Comparison of ENCODE assay signal across 31 cellular contexts in genomic region chr12:74963867-74964331, GRCh38.
DNase-seq lines count a peak whose midpoint lies in the region; ATAC-seq, FAIRE-seq and TF ChIP-seq lines count a peak whose summit lies in the region.
"Had no signal": no experiment of that assay in that cellular context is flagged by ENCODE, and none has a peak within 500 bp of the region (broad histone marks: within the 10 kb centered on the region; RNA-seq: fewer than 3 reads in every experiment).

No MANE protein-coding gene starts in this region.

- H3K27me3 ChIP-seq in GM12878 (replicated peaks in 1 of 2; ENCODE audit: control insufficient read depth in 2 of 2, insufficient read depth in 2 of 2, low read length in 1 of 2) = no peaks in the 10 kb centered on the region
- no peaks in the 10 kb centered on the region for H3K27me3 ChIP-seq in pancreas
- no peaks in the 10 kb centered on the region for H3K27me3 ChIP-seq in H7 (ENCODE audit: control insufficient read depth, insufficient read depth, low read length)
- H3K27me3 ChIP-seq: cardiac muscle cell, transverse colon had no signal

- in situ Hi-C loops in ACHN (cut with HindIII; ENCODE audit: low pct_ligation_motif_present, low pct_unique_long_range_greater_than_20kb, low sequenced_read_pairs) (no loop called here), GM12878 (cut with MboI) (no loop called here)

- RAD21 ChIA-PET in GM12878 (lab: Charles Lee; ENCODE audit: unreplicated experiment) = interaction anchor here (1.1 to 1.8 kb wide), 3 partner anchors 11 to 21 kb away, joined by 3 to 7 read pairs (median 3); no protein-coding TSS in a partner anchor

- no peak overlapping the region for H2AFZ ChIP-seq in GM12878 (ENCODE audit: control insufficient read depth, low read depth, low read length)
- H2AFZ ChIP-seq: GM23248 had no signal

- TF ChIP-seq EP300 in GM12878 (IDR thresholded peaks at IDR 0.05; ENCODE audit: borderline replicate concordance in 1 of 2, control insufficient read depth in 1 of 2, low read depth in 2 of 2, low read length in 2 of 2) = peak in 1 of 2 experiments; percentile 43; a peak in 2 of 4 replicates

- TF ChIP-seq CTCF in GM12878 (IDR thresholded peaks at IDR 0.05 in 2 of 3, conservative IDR thresholded peaks at IDR 0.05 in 1 of 3; ENCODE audit: control insufficient read depth in 2 of 3, extremely low read depth in 1 of 3, insufficient read depth in 1 of 3, low read depth in 3 of 3, low read length in 3 of 3) = no peak
- no peak for TF ChIP-seq CTCF in pancreas (IDR thresholded peaks at IDR 0.05)

- CTCF ChIA-PET in GM12878 (lab: Yijun Ruan, JAX) = interaction anchor here (0.6 kb wide), 1 partner anchor 124 kb away, joined by 3 read pairs; no protein-coding TSS in a partner anchor

- no peak for TF ChIP-seq RAD21 in GM12878 (IDR thresholded peaks at IDR 0.05; ENCODE audit: insufficient read depth, low read depth, low read length)

- no peaks in the 10 kb centered on the region for H3K79me2 ChIP-seq in GM12878 (ENCODE audit: control insufficient read depth, insufficient read depth, low read length)

- H3K9ac ChIP-seq in GM12878 (ENCODE audit: control insufficient read depth, insufficient read depth, low read length) = no peak overlapping the region
- H3K9ac ChIP-seq: GM23248 had no signal

- no peak for TF ChIP-seq POLR2A in GM12878 (IDR thresholded peaks at IDR 0.05; ENCODE audit: low read depth, low read length)

- H3K27ac ChIP-seq in GM12878 (ENCODE audit: control insufficient read depth, insufficient read depth) (no peak overlapping the region), pancreas (peak overlapping the region in 2 of 4 donors; percentile 70 to 78)
- H3K27ac ChIP-seq: cardiac muscle cell, GM23248, transverse colon had no signal

- H3K4me1 ChIP-seq in GM12878 (ENCODE audit: control insufficient read depth, insufficient read depth, low read length) = no peaks in the 10 kb centered on the region
- H3K4me1 ChIP-seq in pancreas = peaks cover 0 to 8% (median 0%) of the 10 kb centered on the region in 3 donors
- H3K4me1 ChIP-seq: transverse colon had no signal

- H3K36me3 ChIP-seq in GM12878 (ENCODE audit: control insufficient read depth in 2 of 2, insufficient read depth in 2 of 2, low read length in 1 of 2) (no peaks in the 10 kb centered on the region), pancreas (no peaks in the 10 kb centered on the region), H7 (replicated peaks; ENCODE audit: control insufficient read depth, insufficient read depth, low read length) (no peaks in the 10 kb centered on the region)
- H3K36me3 ChIP-seq: cardiac muscle cell, transverse colon had no signal

- 51% methylated on average over 5 of the region's 5 CpGs for WGBS in GM12878 (ENCODE audit: insufficient coverage, insufficient replicate concordance, low lambda C conversion rate, missing lambda C conversion rate)
- WGBS in pancreas, 2 donors = 30 to 35% methylated on average over 5 of the region's 5 CpGs

- ATAC-seq in GM12878 (peak; percentile 86), pancreas (peak; percentile 78 to 96 (median 93))
- ATAC-seq: activated CD4-positive, alpha-beta T cell treated with anti-CD3 and anti-CD28 coated beads for 36 hours; K562; naive thymus-derived CD8-positive, alpha-beta T cell; PC-3; stimulated activated effector memory CD8-positive, alpha-beta T cell treated with anti-CD3 and anti-CD28 coated beads, Interleukin-12 subunit alpha, Interleukin-12 subunit beta, amount 100 ng/mL, for 72 hours had no signal

- no peak overlapping the region for H3K4me2 ChIP-seq in GM12878 (ENCODE audit: control insufficient read depth, insufficient read depth)

- H3K4me3 ChIP-seq in GM12878 (no peak overlapping the region), pancreas (no peak overlapping the region), H7 (ENCODE audit: insufficient read depth, low read depth, low read length) (no peak overlapping the region)
- H3K4me3 ChIP-seq: cardiac muscle cell, GM23248, K562, transverse colon had no signal

- POLR2A ChIA-PET in GM12878 (lab: Charles Lee) = no interaction called here

- intact Hi-C loops in GM12878 (cut with micrococcal nuclease; ENCODE audit: unreplicated experiment) = no loop called here
- intact Hi-C loops in pancreas (cut with DNase I) = no loop called here

- FAIRE-seq in GM12878 (lab: Jason Lieb, UNC) (no peak), pancreas (lab: Jason Lieb, UNC) (no peak), HTR-8/SVneo (lab: Jason Lieb, UNC) (no peak)
- FAIRE-seq: colon, GM19239, K562 had no signal

- SMC1A ChIA-PET in GM12878 (lab: Charles Lee; ENCODE audit: uncharacterized antibody, unreplicated experiment) = interaction anchor here (0.7 to 2.1 kb wide), 5 partner anchors 10 to 91 kb away, joined by 3 to 12 read pairs (median 7); no protein-coding TSS in a partner anchor

- no peaks in the 10 kb centered on the region for H4K20me1 ChIP-seq in GM12878 (ENCODE audit: control insufficient read depth, insufficient read depth)

- H3K9me3 ChIP-seq in GM12878 (replicated peaks; ENCODE audit: control insufficient read depth, insufficient read depth, low read length) (no peaks in the 10 kb centered on the region), pancreas (no peaks in the 10 kb centered on the region)
- H3K9me3 ChIP-seq: transverse colon had no signal

- no TSS peak for BruUV-seq in GM12878 (replicated peaks; lab: Mats Ljungman, UMichigan)

- DNase-seq in ACHN = peak; percentile 19
- no peak for DNase-seq in GM12878 (ENCODE audit: low read depth, low spot score)
- DNase-seq in left kidney (ENCODE audit: low read depth, low spot score) = peak; percentile 29
- DNase-seq in pancreas = no peak
- DNase-seq in activated effector memory CD4-positive, alpha-beta T cell treated with Interleukin-2 at 50 U/mL for 16 hours = no peak
- no peak for DNase-seq in NCI-H187 treated with DMSO at 0.1 percent for 48 hours (lab: John Stamatoyannopoulos, UW)
- no peak for DNase-seq in HTR-8/SVneo (ENCODE audit: insufficient read length, low spot score)
- DNase-seq in H7 = no peak
- DNase-seq: activated CD4-positive, alpha-beta T cell treated with anti-CD3 and anti-CD28 coated beads for 36 hours; activated effector memory CD4-positive, alpha-beta T cell treated with anti-CD3 and anti-CD28 coated beads, Interleukin-2, amount 50 U/mL, for 16 hours; activated naive CD8-positive, alpha-beta T cell treated with anti-CD3 and anti-CD28 coated beads for 36 hours; aorta; CD4-positive, CD25-positive, alpha-beta regulatory T cell; effector CD8-positive, alpha-beta T cell; GM23248; hypothalamus; naive thymus-derived CD8-positive, alpha-beta T cell; NCI-H2029; NCI-H510A treated with DMSO at 0.1 percent for 48 hours; NK-92 treated with Interleukin-12 subunit alpha and Interleukin-12 subunit beta, amount 100 ng/mL, for 24 hours; nucleus accumbens; PC-3; Right ventricle myocardium superior; stimulated activated CD4-positive, alpha-beta T cell treated with anti-CD3 and anti-CD28 coated beads, Interleukin-15, amount 100 ng/mL, for 24 hours; stimulated activated CD4-positive, alpha-beta T cell treated with anti-CD3 and anti-CD28 coated beads, Interleukin-4, amount 100 ng/mL, for 4 hours; transverse colon had no signal

TF ChIP-seq in GM12878, 131 proteins besides CTCF, POLR2A, EP300 and RAD21:
- TF ChIP-seq CHD1 (IDR thresholded peaks at IDR 0.05; ENCODE audit: low read depth, low read length) (no peak), RELB (IDR thresholded peaks at IDR 0.05; ENCODE audit: low read depth) (peak; percentile 46; the same call in 1 of the 2 replicates), RB1 (IDR thresholded peaks at IDR 0.05; ENCODE audit: borderline replicate concordance) (no peak), CBX5 (IDR thresholded peaks at IDR 0.05; ENCODE audit: low read depth) (no peak), IKZF2 (IDR thresholded peaks at IDR 0.05) (peak in 1 of 2 experiments; percentile 43; a peak in 2 of 4 replicates), DPF2 (IDR thresholded peaks at IDR 0.05) (peak; percentile 60; the same call in 1 of the 2 replicates), ATF7 (IDR thresholded peaks at IDR 0.05; ENCODE audit: low read depth) (peak; percentile 81), SIX5 (IDR thresholded peaks at IDR 0.05; ENCODE audit: low read depth, low read length, severe bottlenecking) (no peak), MTA2 (IDR thresholded peaks at IDR 0.05; ENCODE audit: low read depth) (peak; percentile 79), IKZF1 (conservative IDR thresholded peaks at IDR 0.05) (0 out of 2 replicates have a peak, but pooled peaks have one; percentile 32), MEF2B (IDR thresholded peaks at IDR 0.05; ENCODE audit: partially characterized antibody, poor library complexity, severe bottlenecking) (peak; percentile 36), SMAD1 (IDR thresholded peaks at IDR 0.05; ENCODE audit: low read depth, partially characterized antibody) (peak; percentile 46), YBX1 (IDR thresholded peaks at IDR 0.05) (no peak), NBN (IDR thresholded peaks at IDR 0.05) (peak; percentile 59), MTA3 (IDR thresholded peaks at IDR 0.05; ENCODE audit: borderline replicate concordance, low read length) (no peak)

Comparison
In these comparisons a context has a peak if more than half of its experiments do, and no peak if none do; other contexts are left out.
1. DNase-seq: peak in ACHN (single experiment) and left kidney (single experiment); none in GM12878 (single experiment), pancreas (0 of 6), activated effector memory CD4-positive, alpha-beta T cell treated with Interleukin-2 at 50 U/mL for 16 hours (single experiment), NCI-H187 treated with DMSO at 0.1 percent for 48 hours (single experiment), HTR-8/SVneo (single experiment) and H7 (single experiment).